8 cellular contexts compared by ENCODE assay signal in the genomic region with DNA sequence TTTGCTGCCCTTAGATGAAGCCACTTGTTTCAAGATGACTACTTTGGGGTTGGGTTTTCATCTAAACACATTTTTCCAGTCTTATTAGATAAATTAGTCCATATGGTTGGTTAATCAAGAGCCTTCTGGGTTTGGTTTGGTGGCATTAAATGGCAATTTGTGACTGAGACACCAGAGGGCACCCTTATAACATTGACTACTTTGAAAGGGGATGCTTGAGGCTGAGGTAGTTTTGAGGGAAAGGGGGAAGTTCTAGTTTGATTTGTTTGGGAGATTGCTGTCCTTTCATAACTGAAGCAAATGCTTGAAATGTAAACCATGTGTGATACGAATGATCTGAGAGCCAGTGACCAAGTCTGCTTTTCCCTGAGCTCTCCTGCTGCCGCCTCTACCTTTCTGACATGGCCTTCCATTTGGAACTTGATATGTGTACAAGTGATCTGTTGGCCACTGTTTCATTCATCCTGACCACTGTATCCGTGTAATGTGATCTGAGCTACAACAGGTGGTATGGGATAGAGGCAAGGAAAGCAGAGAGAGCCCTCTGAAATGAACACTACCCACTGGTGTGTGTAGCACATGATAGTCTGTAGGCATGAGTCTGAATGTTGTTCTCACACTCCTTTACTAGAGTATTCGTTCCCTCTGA. TPM values are rescaled to one million over a fixed set of nuclear protein-coding genes. Genes with fewer than 3 reads are reported as not detected.
DNase-seq lines count a peak whose midpoint lies in the region; ATAC-seq and TF ChIP-seq lines count a peak whose summit lies in the region.

No MANE protein-coding gene starts in this region.

- no peaks in the 10 kb centered on the region for H3K9me3 ChIP-seq in cardiac muscle cell (ENCODE audit: low read depth)

- H3K27me3 Mint-ChIP-seq in CD14-positive monocyte (ENCODE audit: low read depth in 3 of 3), result no peaks in the 10 kb centered on the region
- H3K27me3 Mint-ChIP-seq in activated T-helper 17 cell treated with anti-CD3 and anti-CD28 coated beads, Interleukin-2, amount 50 U/mL, for 72 hours, result no peaks in the 10 kb centered on the region

- no peak overlapping the region for H3K27ac ChIP-seq in cardiac muscle cell

- peak; percentile 51 for DNase-seq in CD14-positive monocyte (ENCODE audit: low spot score)
- DNase-seq in GM13976 (ENCODE audit: low spot score), result peak; percentile 69
- peak; percentile 23 for DNase-seq in NCI-H526 treated with DMSO at 0.1 percent for 48 hours (lab: John Stamatoyannopoulos, UW)
- peak in 1 of 2 donors; percentile 83 for DNase-seq in cardiac muscle cell (ENCODE audit: low read depth in 1 of 2, low spot score in 1 of 2)
- DNase-seq in retinal pigment epithelial cell (ENCODE audit: low read depth), result no peak
- no peak for DNase-seq in UCSD-AML1 (lab: John Stamatoyannopoulos, UW; ENCODE audit: unreplicated experiment)

- H3K4me3 ChIP-seq in cardiac muscle cell, result no peak overlapping the region
- H3K4me3 ChIP-seq in retinal pigment epithelial cell (ENCODE audit: low read length), result no peak overlapping the region

- peak; percentile 49 for ATAC-seq in activated T-helper 17 cell treated with anti-CD3 and anti-CD28 coated beads, Interleukin-2, amount 50 U/mL, for 72 hours (replicated peaks)
- no peak for ATAC-seq in GM18858 (IDR thresholded peaks at IDR 0.05; ENCODE audit: unreplicated experiment)

- intact Hi-C loops in CD14-positive monocyte (cut with micrococcal nuclease), result loop anchor here (1.0 to 10.0 kb wide), 6 partner anchors 14 to 232 kb away; a partner anchor contains a TSS

- TF ChIP-seq CTCF in CD14-positive monocyte (IDR thresholded peaks at IDR 0.05), result peak; percentile 76
- peak; percentile 63 for TF ChIP-seq CTCF in GM13976 (IDR thresholded peaks at IDR 0.05; ENCODE audit: borderline replicate concordance, control extremely low read depth, extremely low read depth, insufficient read depth, missing control alignments)
- TF ChIP-seq CTCF in cardiac muscle cell (IDR thresholded peaks at IDR 0.05; ENCODE audit: low read depth, low read length), result peak; percentile 73
- peak; percentile 73 for TF ChIP-seq CTCF in retinal pigment epithelial cell (conservative IDR thresholded peaks at IDR 0.05; ENCODE audit: low read depth, low read length)

- H3K36me3 Mint-ChIP-seq in CD14-positive monocyte, result peaks cover 2 to 7% of the 10 kb centered on the region in 2 donors
- H3K36me3 Mint-ChIP-seq in activated T-helper 17 cell treated with anti-CD3 and anti-CD28 coated beads, Interleukin-2, amount 50 U/mL, for 72 hours (ENCODE audit: low read depth), result peaks cover 62% of the 10 kb centered on the region

- no peaks in the 10 kb centered on the region for H3K36me3 ChIP-seq in cardiac muscle cell

- no peaks in the 10 kb centered on the region for H3K9me3 Mint-ChIP-seq in CD14-positive monocyte
- H3K9me3 Mint-ChIP-seq in activated T-helper 17 cell treated with anti-CD3 and anti-CD28 coated beads, Interleukin-2, amount 50 U/mL, for 72 hours, result no peaks in the 10 kb centered on the region

- no peaks in the 10 kb centered on the region for H3K27me3 ChIP-seq in cardiac muscle cell

- H3K27ac Mint-ChIP-seq in CD14-positive monocyte, result peak overlapping the region in 4 of 7 donors; percentile 46 to 76 (median 58)
- H3K27ac Mint-ChIP-seq in activated T-helper 17 cell treated with anti-CD3 and anti-CD28 coated beads, Interleukin-2, amount 50 U/mL, for 72 hours, result no peak overlapping the region

- peaks cover 11% of the 10 kb centered on the region for H3K4me1 Mint-ChIP-seq in CD14-positive monocyte
- H3K4me1 Mint-ChIP-seq in activated T-helper 17 cell treated with anti-CD3 and anti-CD28 coated beads, Interleukin-2, amount 50 U/mL, for 72 hours, result peaks cover 16% of the 10 kb centered on the region

- peak overlapping the region in 1 of 2 donors; percentile 41 for H3K4me3 Mint-ChIP-seq in CD14-positive monocyte
- H3K4me3 Mint-ChIP-seq in activated T-helper 17 cell treated with anti-CD3 and anti-CD28 coated beads, Interleukin-2, amount 50 U/mL, for 72 hours, result no peak overlapping the region

- peaks cover 22% of the 10 kb centered on the region for H3K4me1 ChIP-seq in cardiac muscle cell (ENCODE audit: low read depth)

- in situ Hi-C loops in GM13976 (cut with MboI; ENCODE audit: low sequenced_read_pairs, unreplicated experiment), result loop anchor here (5.0 kb wide), 1 partner anchor 49 kb away; no protein-coding TSS in a partner anchor

RNA-seq across cellular contexts. Expression of a gene that starts 5.8 kb away (rescaled TPM):
- polyA plus RNA-seq in CD14-positive monocyte (10 to 100 TPM; 14.9 to 29.4 TPM), cardiac muscle cell (33.2 and 43.4 TPM in 2 replicates)
- 10 to 100 TPM; 43.7 to 61.9 TPM for total RNA-seq in activated T-helper 17 cell treated with anti-CD3 and anti-CD28 coated beads, Interleukin-2, amount 50 U/mL, for 72 hours
- total RNA-seq in cardiac muscle cell, result 58.9 and 61.3 TPM in 2 replicates

RNA-seq across cellular contexts. Expression of a gene that starts 15.5 kb away (rescaled TPM):
- under 1 TPM in 1 of 2 donors, not detected in 1; 0.11 TPM for polyA plus RNA-seq in CD14-positive monocyte
- 100 to 1,000 TPM in 1 of 2 donors, 10 to 100 TPM in 1; 60.9 to 101 TPM for total RNA-seq in activated T-helper 17 cell treated with anti-CD3 and anti-CD28 coated beads, Interleukin-2, amount 50 U/mL, for 72 hours
- total RNA-seq in cardiac muscle cell, result 7.7 and 16.1 TPM in 2 replicates
- polyA plus RNA-seq in cardiac muscle cell, result 7.2 and 20.1 TPM in 2 replicates

Comparison
In these comparisons a context has a peak if more than half of its experiments do, and no peak if none do; other contexts are left out.
1. DNase-seq: peak in CD14-positive monocyte (single experiment), GM13976 (single experiment) and NCI-H526 treated with DMSO at 0.1 percent for 48 hours (single experiment); none in retinal pigment epithelial cell (single experiment) and UCSD-AML1 (single experiment).
2. Peak in every context shown above with its lines, with median percentiles within 50 percentile points of each other: CTCF ChIP-seq.